33 cellular contexts compared by ENCODE assay signal in genomic region chr10:5992398-5992797, GRCh38. TPM values are rescaled to one million over a fixed set of nuclear protein-coding genes. Genes with fewer than 3 reads are reported as not detected.
DNase-seq lines count a peak whose midpoint lies in the region; ATAC-seq, FAIRE-seq and TF ChIP-seq lines count a peak whose summit lies in the region.
"Had no signal": no experiment of that assay in that cellular context is flagged by ENCODE, and none has a peak within 500 bp of the region (broad histone marks: within the 10 kb centered on the region; RNA-seq: fewer than 3 reads in every experiment).

No MANE protein-coding gene starts in this region.

- no peak overlapping the region for H3K4me3 ChIP-seq in K562
- H3K4me3 ChIP-seq: A549; BLaER1; BLaER1 treated with 17β-estradiol and CSF1 and Interleukin-3, amounts not matched to agents 10 nM and 100 nM had no signal

- no peaks in the 10 kb centered on the region for H3K27me3 ChIP-seq in K562 (ENCODE audit: control insufficient read depth in 2 of 2, insufficient read depth in 2 of 2, low read length in 2 of 2)
- H3K27me3 ChIP-seq: BLaER1; BLaER1 treated with 17β-estradiol and CSF1 and Interleukin-3, amounts not matched to agents 10 nM and 100 nM had no signal

- POLR2A ChIA-PET in WTC11 (lab: Charles Lee): no interaction called here
- POLR2A ChIA-PET in K562 (lab: Yijun Ruan, JAX): interaction anchor here (0.7 kb wide), 1 partner anchor 25 kb away, joined by 3 read pairs; no protein-coding TSS in a partner anchor

- BruUV-seq in K562 (replicated peaks; lab: Mats Ljungman, UMichigan): no TSS peak

- in situ Hi-C loops in K562 (cut with MboI): no loop called here

- ATAC-seq in WTC11 (no peak), K562 (no peak)
- ATAC-seq: A549; CD8-positive, alpha-beta T cell had no signal

- no peak for TF ChIP-seq POLR2A in K562 (conservative IDR thresholded peaks at IDR 0.05)

- no peak overlapping the region for H3K4me2 ChIP-seq in K562 (ENCODE audit: insufficient read depth, low read length)
- H3K4me2 ChIP-seq: A549; BLaER1; BLaER1 treated with 17β-estradiol and CSF1 and Interleukin-3, amounts not matched to agents 10 nM and 100 nM had no signal

- peaks cover 18% of the 10 kb centered on the region for H3K4me1 Mint-ChIP-seq in WTC11
- H3K4me1 Mint-ChIP-seq in nephron progenitor cell: peaks cover 11% of the 10 kb centered on the region

- no peak overlapping the region for H2AFZ ChIP-seq in K562 (ENCODE audit: low read depth, low read length)

- peaks cover 38% of the 10 kb centered on the region for H3K9me3 Mint-ChIP-seq in WTC11
- H3K9me3 Mint-ChIP-seq in nephron progenitor cell: peaks cover 47% of the 10 kb centered on the region

- no peaks in the 10 kb centered on the region for H3K9me1 ChIP-seq in K562 (ENCODE audit: control insufficient read depth, insufficient read depth, low read length)

- H3K4me1 ChIP-seq in K562 (replicated peaks in 1 of 2; ENCODE audit: control insufficient read depth in 2 of 2, insufficient read depth in 2 of 2, low read length in 2 of 2): peaks cover 5 to 12% of the 10 kb centered on the region in 2 experiments; a peak in 4 of 5 replicates
- H3K4me1 ChIP-seq: A549, BE2C, BLaER1, Caco-2 had no signal

- no peak for FAIRE-seq in K562 (lab: Jason Lieb, UNC)
- FAIRE-seq: A204.1, A549, D721Med had no signal

- 57% methylated on average over 1 of the region's 1 CpG for WGBS in K562 (ENCODE audit: insufficient coverage, low coverage, missing lambda C conversion rate)

- no peaks in the 10 kb centered on the region for H4K20me1 ChIP-seq in K562 (replicated peaks; ENCODE audit: control insufficient read depth, insufficient read depth, low read length)
- H4K20me1 ChIP-seq: BLaER1; BLaER1 treated with 17β-estradiol and CSF1 and Interleukin-3, amounts not matched to agents 10 nM and 100 nM had no signal

- no peak for TF ChIP-seq EP300 in K562 (IDR thresholded peaks at IDR 0.05; ENCODE audit: low read length)

- CTCF ChIA-PET in WTC11 (lab: Charles Lee): no interaction called here
- CTCF ChIA-PET in K562 (lab: Yijun Ruan, JAX; ENCODE audit: low intra/inter-chr PET ratio): no interaction called here

- H3K4me3 Mint-ChIP-seq in WTC11: no peak overlapping the region
- no peak overlapping the region for H3K4me3 Mint-ChIP-seq in nephron progenitor cell
- H3K4me3 Mint-ChIP-seq: B cell; CD14-positive monocyte; CD4-positive, alpha-beta memory T cell; CD4-positive, alpha-beta T cell; CD4-positive, CD25-positive, alpha-beta regulatory T cell; CD8-positive, alpha-beta memory T cell; CD8-positive, alpha-beta T cell had no signal

- intact Hi-C loops in K562 (cut with micrococcal nuclease): no loop called here

- H3K36me3 ChIP-seq in K562 (ENCODE audit: control insufficient read depth, insufficient read depth, low read length): no peaks in the 10 kb centered on the region
- H3K36me3 ChIP-seq: BE2C, BLaER1 had no signal

- no peak overlapping the region for H3K27ac ChIP-seq in K562 (ENCODE audit: extremely low read depth, low read depth, low read length)
- H3K27ac ChIP-seq: 22Rv1; A549; BLaER1; BLaER1 treated with 17β-estradiol and CSF1 and Interleukin-3, amounts not matched to agents 10 nM and 100 nM; C4-2B had no signal

- H3K27me3 Mint-ChIP-seq in WTC11 (ENCODE audit: low read depth) (peaks cover 5% of the 10 kb centered on the region), nephron progenitor cell (ENCODE audit: low read depth, poor library complexity) (peaks cover 6% of the 10 kb centered on the region)
- H3K27me3 Mint-ChIP-seq: B cell; CD4-positive, alpha-beta memory T cell; CD4-positive, alpha-beta T cell had no signal

- H3K36me3 Mint-ChIP-seq in WTC11 (peaks cover 13% of the 10 kb centered on the region), nephron progenitor cell (ENCODE audit: low read depth) (peaks cover 5% of the 10 kb centered on the region)
- H3K36me3 Mint-ChIP-seq: CD14-positive monocyte; CD8-positive, alpha-beta T cell had no signal

- DNase-seq in WTC11 (ENCODE audit: low spot score): no peak
- DNase-seq in K562 (ENCODE audit: extremely low read depth in 1 of 4, low spot score in 3 of 4): no peak
- no peak for DNase-seq in GM19240 (ENCODE audit: insufficient read length, low spot score)
- DNase-seq in nephron progenitor cell: no peak
- DNase-seq: 8988T; ACHN; AML-193; BE2C; C1 segment of cervical spinal cord; Caco-2; Calu3; CD4-positive, alpha-beta memory T cell; CD4-positive, alpha-beta T cell; CD4-positive, CD25-positive, alpha-beta regulatory T cell; CD8-positive, alpha-beta memory T cell; CD8-positive, alpha-beta T cell; COR-L47; DMS 273 treated with DMSO at 0.1 percent for 48 hours; DMS153; DMS53; DMS79; DMS79 treated with DMSO at 0.1 percent for 48 hours; DND-41; EL had no signal

- H3K9me3 ChIP-seq in K562 (replicated peaks; ENCODE audit: control insufficient read depth, insufficient read depth, low read depth, low read length): peaks cover 5% of the 10 kb centered on the region
- H3K9me3 ChIP-seq: BE2C had no signal

- no peak for TF ChIP-seq CTCF in WTC11 (IDR thresholded peaks at IDR 0.05)
- no peak for TF ChIP-seq CTCF in K562 (IDR thresholded peaks at IDR 0.05 in 2 of 3, conservative IDR thresholded peaks at IDR 0.05 in 1 of 3; ENCODE audit: insufficient read depth in 2 of 3, low read depth in 1 of 3, low read length in 3 of 3)
- TF ChIP-seq CTCF in nephron progenitor cell (IDR thresholded peaks at IDR 0.05): no peak

- no peak overlapping the region for H3K27ac Mint-ChIP-seq in WTC11
- no peak overlapping the region for H3K27ac Mint-ChIP-seq in nephron progenitor cell
- H3K27ac Mint-ChIP-seq: B cell; CD14-positive monocyte; CD4-positive, alpha-beta memory T cell; CD4-positive, alpha-beta T cell; CD4-positive, CD25-positive, alpha-beta regulatory T cell; CD8-positive, alpha-beta memory T cell; CD8-positive, alpha-beta T cell had no signal

- no peak for TF ChIP-seq RAD21 in K562 (CRISPR knock-in tag; conservative IDR thresholded peaks at IDR 0.05 in 1 of 2, IDR thresholded peaks at IDR 0.05 in 1 of 2)

- no peaks in the 10 kb centered on the region for H3K79me2 ChIP-seq in K562 (ENCODE audit: control insufficient read depth, insufficient read depth, low read length)

- no peak overlapping the region for H3K9ac ChIP-seq in K562 (ENCODE audit: insufficient read depth in 1 of 2, low read depth in 2 of 2, low read length in 2 of 2)
- H3K9ac ChIP-seq: BLaER1; BLaER1 treated with 17β-estradiol and CSF1 and Interleukin-3, amounts not matched to agents 10 nM and 100 nM had no signal

TF ChIP-seq in WTC11, 78 proteins besides CTCF, POLR2A, EP300 and RAD21:
- TF ChIP-seq ZNF219 (CRISPR knock-in tag; IDR thresholded peaks at IDR 0.05; ENCODE audit: borderline replicate concordance) (no peak), ZNF317 (CRISPR knock-in tag; IDR thresholded peaks at IDR 0.05; ENCODE audit: borderline replicate concordance, low read depth) (0 out of 2 replicates have a peak, but pooled peaks have one; percentile 45)

TF ChIP-seq in K562, 482 proteins besides CTCF, POLR2A, EP300 and RAD21 (continues in another document):
- TF ChIP-seq TEAD4 (IDR thresholded peaks at IDR 0.05; ENCODE audit: low read length) (no peak), TEAD4 (CRISPR knock-in tag; IDR thresholded peaks at IDR 0.05; ENCODE audit: borderline replicate concordance) (no peak), HMG20B (CRISPR knock-in tag; IDR thresholded peaks at IDR 0.05) (no peak), TRIM24 (IDR thresholded peaks at IDR 0.05) (peak in 1 of 2 experiments; percentile 40; a peak in 1 of 4 replicates), ZNF232 (CRISPR knock-in tag; IDR thresholded peaks at IDR 0.05) (no peak), HNRNPH1 (optimal IDR thresholded peaks at IDR 0.05; ENCODE audit: low read depth, low read length) (no peak), CBX3 (IDR thresholded peaks at IDR 0.05; ENCODE audit: borderline replicate concordance in 1 of 2, low read length in 2 of 2) (peak in 1 of 2 experiments; percentile 96; a peak in 2 of 3 replicates), SMAD2 (IDR thresholded peaks at IDR 0.05; ENCODE audit: low read depth, low read length) (no peak), SRSF7 (optimal IDR thresholded peaks at IDR 0.05; ENCODE audit: low read depth, low read length) (no peak), RBM34 (IDR thresholded peaks at IDR 0.05; ENCODE audit: borderline replicate concordance, insufficient read depth, low read length) (no peak), GABPB2 (CRISPR knock-in tag; conservative IDR thresholded peaks at IDR 0.05) (no peak)

RNA-seq across cellular contexts. Expression of gene IL15RA, which starts 15.1 kb away (rescaled TPM):
- total RNA-seq in WTC11 (2021) (1.9 to 2.2 TPM (median 2.0 TPM) in 3 replicates), K562 (2014; rRNA removed) (9.8 and 10.1 TPM in 2 replicates), K562 (2014; rRNA removed; fragmentation: Illumina TruSeq; extraction: Trizol) (4.0 and 4.5 TPM in 2 replicates), K562 (2015; rRNA removed; fragmentation: Illumina TruSeq; extraction: Trizol) (4.7 and 5.2 TPM in 2 replicates), K562 (2021) (9.4 and 11.7 TPM in 2 replicates)
- 12.8 and 14.2 TPM in 2 replicates for total RNA-seq in K562 (2011; cell fraction: chromatin; rRNA removed; ENCODE audit: low replicate concordance)
- total RNA-seq in K562 (2011; cell fraction: nucleolus; rRNA removed): 16.7 and 17.9 TPM in 2 replicates
- 13.9 and 18.0 TPM in 2 replicates for total RNA-seq in K562 (2011; cell fraction: nucleoplasm; rRNA removed)
- polyA plus RNA-seq in K562 (2011; rRNA removed) (8.0 and 18.3 TPM in 2 replicates), K562 (2014; fragmentation: Illumina TruSeq; extraction: Trizol) (10.6 and 11.2 TPM in 2 replicates), K562 (2014; fragmentation: Nextera tagmentation; extraction: Ambion mirVana) (1 to 10 TPM; 1.2 to 2.0 TPM), K562 (2014; rRNA removed) (8.7 and 9.9 TPM in 2 replicates)
- polyA plus RNA-seq in K562 (2011; cell fraction: cytosol; rRNA removed): 20.1 and 26.7 TPM in 2 replicates
- 12.0 and 12.3 TPM in 2 replicates for polyA plus RNA-seq in K562 (2011; cell fraction: nucleus; rRNA removed)
- polyA plus RNA-seq in K562 (2012): 5.6 and 11.1 TPM in 2 replicates
- 4.5 and 4.7 TPM in 2 replicates for polyA minus RNA-seq in K562 (2011; rRNA and poly(A)+ RNA removed)
- polyA minus RNA-seq in K562 (2011; cell fraction: cytosol; rRNA and poly(A)+ RNA removed): 10.1 and 10.2 TPM in 2 replicates
- polyA minus RNA-seq in K562 (2011; cell fraction: nucleus; rRNA and poly(A)+ RNA removed): 2.9 and 3.1 TPM in 2 replicates
